ENCODE assay signal across 28 cellular contexts in the genomic region with DNA sequence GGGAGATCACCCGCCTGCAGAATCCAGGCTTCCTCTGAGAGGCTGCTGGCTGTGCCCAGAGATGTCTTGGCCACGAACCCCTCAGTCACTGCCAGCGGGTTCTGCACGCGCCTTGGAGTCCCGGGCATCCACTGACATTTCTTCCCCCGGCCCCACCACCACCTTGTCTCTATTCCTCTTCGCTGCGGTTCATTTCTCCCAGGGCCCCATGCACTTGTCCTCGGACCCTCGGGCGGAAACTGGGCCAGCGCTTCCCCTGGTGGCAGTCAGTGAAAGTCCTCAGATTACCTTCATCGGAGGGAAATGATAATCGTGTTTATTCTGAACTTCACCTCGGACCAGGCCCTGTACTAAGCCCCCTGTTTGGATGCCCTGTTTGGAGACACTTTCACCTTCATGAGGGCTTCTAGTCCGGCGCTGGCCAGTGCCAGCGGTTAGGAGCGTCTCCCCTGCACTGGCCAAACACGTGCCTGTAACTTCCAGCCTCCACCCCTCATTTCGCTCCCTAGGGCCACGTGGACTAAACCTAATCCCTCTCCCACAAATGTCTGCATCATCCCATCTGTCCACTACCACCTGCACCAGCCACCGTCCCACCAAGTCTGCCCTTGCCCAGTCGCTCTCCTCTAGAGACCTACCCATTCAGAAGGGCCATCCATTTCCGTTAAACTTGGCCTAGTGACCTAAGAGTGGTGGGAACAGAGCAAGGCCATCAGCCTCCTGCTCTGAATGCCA.
A peak's percentile ranks its signal among the peaks of the same experiment; 100 is the strongest.
DNase-seq lines count a peak whose midpoint lies in the region; TF ChIP-seq lines count a peak whose summit lies in the region.
"Had no signal": no experiment of that assay in that cellular context is flagged by ENCODE, and none has a peak within 500 bp of the region (broad histone marks: within the 10 kb centered on the region; RNA-seq: fewer than 3 reads in every experiment).

No MANE protein-coding gene starts in this region.

- H3K14ac ChIP-seq in H9 (ENCODE audit: insufficient read depth, low read length) = no peak overlapping the region

- peaks cover 0 to 5% of the 10 kb centered on the region in 2 experiments; a peak in 1 of 4 replicates for H3K4me1 Mint-ChIP-seq in H9
- no peaks in the 10 kb centered on the region for H3K4me1 Mint-ChIP-seq in activated CD4-positive, alpha-beta memory T cell treated with anti-CD3 and anti-CD28 coated beads for 36 hours (ENCODE audit: low read depth)
- H3K4me1 Mint-ChIP-seq: CD14-positive monocyte, memory B cell had no signal

- H3K4ac ChIP-seq in H9 (ENCODE audit: low read depth, low read length) (no peak overlapping the region), mesendoderm (ENCODE audit: low read depth, low read length) (no peak overlapping the region)

- H3K27me3 ChIP-seq in AG04450 (ENCODE audit: control insufficient read depth, insufficient read depth, low read length) (peaks cover 27% of the 10 kb centered on the region), H9 (ENCODE audit: insufficient read depth, low read length) (no peaks in the 10 kb centered on the region), mesendoderm (ENCODE audit: insufficient read depth, low read length, poor library complexity) (no peaks in the 10 kb centered on the region), testis (no peaks in the 10 kb centered on the region)
- H3K27me3 ChIP-seq: colonic mucosa, transverse colon had no signal

- no peak overlapping the region for H4K91ac ChIP-seq in H9 (ENCODE audit: insufficient read length, low read depth, low read length)

- no peak overlapping the region for H3K4me3 Mint-ChIP-seq in H9
- no peak overlapping the region for H3K4me3 Mint-ChIP-seq in activated CD4-positive, alpha-beta memory T cell treated with anti-CD3 and anti-CD28 coated beads for 36 hours
- H3K4me3 Mint-ChIP-seq: activated CD8-positive, alpha-beta T cell treated with anti-CD3 and anti-CD28 coated beads for 36 hours; activated naive CD8-positive, alpha-beta T cell; CD14-positive monocyte; IgD-negative memory B cell; memory B cell; stimulated activated effector memory CD8-positive, alpha-beta T cell treated with anti-CD3 and anti-CD28 coated beads, Interleukin-12 subunit alpha, Interleukin-12 subunit beta, amount 100 ng/mL, for 72 hours; T-helper 1 cell treated with Interleukin-12 subunit alpha and Interleukin-12 subunit beta and Interleukin-4 antibody, amounts not matched to agents 30 μg/mL and 1 μg/mL, for 36 hours had no signal

- H2BK5ac ChIP-seq in H9 (ENCODE audit: insufficient read length, low read length) (no peak overlapping the region), mesendoderm (ENCODE audit: low read length) (no peak overlapping the region)

- H3K36me3 ChIP-seq in mesendoderm (ENCODE audit: control insufficient read depth, insufficient read depth, low read length) (no peaks in the 10 kb centered on the region), testis (ENCODE audit: low read depth, missing control alignments) (no peaks in the 10 kb centered on the region)
- H3K36me3 ChIP-seq: colonic mucosa, transverse colon had no signal

- no peak overlapping the region for H2AK5ac ChIP-seq in H9 (ENCODE audit: insufficient read length, low read length)
- H2AK5ac ChIP-seq in mesendoderm (ENCODE audit: low read length) = no peak overlapping the region

- no peak overlapping the region for H3K27ac Mint-ChIP-seq in H9
- no peak overlapping the region for H3K27ac Mint-ChIP-seq in activated CD4-positive, alpha-beta memory T cell treated with anti-CD3 and anti-CD28 coated beads for 36 hours
- H3K27ac Mint-ChIP-seq: activated CD8-positive, alpha-beta T cell treated with anti-CD3 and anti-CD28 coated beads for 36 hours; activated naive CD8-positive, alpha-beta T cell; activated T-helper 2 cell treated with anti-CD3 and anti-CD28 coated beads, Interferon-gamma antibody, Interleukin-2, Interleukin-4, amounts not matched to agents 10 μg/mL and 5 μg/mL and 100 μg/mL, durations not matched to agents 14 hours and 24 hours and 36 hours; IgD-negative memory B cell; memory B cell; progenitor cell of endocrine pancreas; stimulated activated effector memory CD8-positive, alpha-beta T cell treated with anti-CD3 and anti-CD28 coated beads, Interleukin-12 subunit alpha, Interleukin-12 subunit beta, amount 100 ng/mL, for 72 hours; T-helper 1 cell treated with Interleukin-12 subunit alpha and Interleukin-12 subunit beta and Interleukin-4 antibody, amounts not matched to agents 30 μg/mL and 1 μg/mL, for 36 hours had no signal

- H4K8ac ChIP-seq in H9 (replicated peaks; ENCODE audit: insufficient read length, low read depth, low read length) = no peak overlapping the region
- H4K8ac ChIP-seq in mesendoderm (ENCODE audit: low read depth, low read length) = no peak overlapping the region

- peaks cover 2% of the 10 kb centered on the region for H3K27me3 Mint-ChIP-seq in H9 (ENCODE audit: low read depth)
- H3K27me3 Mint-ChIP-seq in activated CD4-positive, alpha-beta memory T cell treated with anti-CD3 and anti-CD28 coated beads for 36 hours = peaks cover 38% of the 10 kb centered on the region

- H3K27ac ChIP-seq in AG04450 (ENCODE audit: low read depth, low read length) (no peak overlapping the region), H9 (ENCODE audit: insufficient read length, low read depth, low read length) (no peak overlapping the region), mesendoderm (ENCODE audit: low read depth, low read length) (no peak overlapping the region), testis (no peak overlapping the region)
- H3K27ac ChIP-seq: colonic mucosa, transverse colon had no signal

- CTCF ChIA-PET in AG04450 (lab: Charles Lee) (no interaction called here), HEK293T (lab: Yijun Ruan, JAX) (no interaction called here)
- CTCF ChIA-PET in activated CD4-positive, alpha-beta memory T cell treated with anti-CD3 and anti-CD28 coated beads for 36 hours (lab: Charles Lee) = no interaction called here

- H3K9ac ChIP-seq in H9 (ENCODE audit: extremely low read depth, insufficient read length, low read length) (no peak overlapping the region), mesendoderm (ENCODE audit: low read length) (no peak overlapping the region)

- no peaks in the 10 kb centered on the region for H3K79me2 ChIP-seq in H9 (ENCODE audit: insufficient read depth, low read length)
- no peaks in the 10 kb centered on the region for H3K79me2 ChIP-seq in mesendoderm (ENCODE audit: control insufficient read depth, insufficient read depth, low read length)

- no peak overlapping the region for H3K23ac ChIP-seq in H9 (ENCODE audit: insufficient read length, low read depth, low read length)
- no peak overlapping the region for H3K23ac ChIP-seq in mesendoderm (ENCODE audit: low read length)

- no CpG with 5 or more reads among the region's 26 CpGs for WGBS in H9 (ENCODE audit: extremely low coverage, insufficient read length, low lambda C conversion rate)
- no CpG with 5 or more reads among the region's 26 CpGs for WGBS in mesendoderm (ENCODE audit: extremely low coverage, insufficient coverage, low lambda C conversion rate)
- 83 to 86% methylated on average over 26 of the region's 26 CpGs for WGBS in testis, 2 donors

- no peak overlapping the region for H3K4me3 ChIP-seq in AG04450 (ENCODE audit: low read depth, low read length)
- no peak overlapping the region for H3K4me3 ChIP-seq in mesendoderm (ENCODE audit: low read length)
- no peak overlapping the region for H3K4me3 ChIP-seq in testis
- H3K4me3 ChIP-seq: colonic mucosa, transverse colon had no signal

- H3K4me2 ChIP-seq in H9 (ENCODE audit: insufficient read depth, insufficient read length, low read length) (no peak overlapping the region), mesendoderm (ENCODE audit: low read length) (no peak overlapping the region)

- no peak overlapping the region for H3T11ph ChIP-seq in H9 (ENCODE audit: low read length)

- H2BK12ac ChIP-seq in H9 (ENCODE audit: insufficient read length, low read depth, low read length) = no peak overlapping the region

- H3K9me3 ChIP-seq in AG04450 (ENCODE audit: control insufficient read depth, insufficient read depth, low read length) (no peaks in the 10 kb centered on the region), H9 (ENCODE audit: control insufficient read depth, low read depth, low read length) (no peaks in the 10 kb centered on the region), testis (no peaks in the 10 kb centered on the region)
- H3K9me3 ChIP-seq: colonic mucosa, transverse colon had no signal

- DNase-seq in AG04450 (ENCODE audit: low read depth, low spot score) (no peak), H9 (peak; percentile 56), cerebellar cortex (ENCODE audit: low spot score) (peak; percentile 9), mesendoderm (peak; percentile 23), occipital lobe (lab: John Stamatoyannopoulos, UW) (no peak), testis (no peak), HEK293T (ENCODE audit: extremely low spot score) (no peak)
- no peak for DNase-seq in activated CD4-positive, alpha-beta memory T cell treated with anti-CD3 and anti-CD28 coated beads for 36 hours
- DNase-seq: activated CD8-positive, alpha-beta memory T cell treated with anti-CD3 and anti-CD28 coated beads, Interleukin-2, amount 50 U/mL, for 48 hours; activated CD8-positive, alpha-beta T cell treated with anti-CD3 and anti-CD28 coated beads for 36 hours; colonic mucosa; DMS79 treated with DMSO at 0.1 percent for 48 hours; effector memory CD4-positive, alpha-beta T cell; erythroblast; GF-D8; NCI-H187; NCI-H2171; NCI-H510A; stimulated activated CD4-positive, alpha-beta T cell treated with anti-CD3 and anti-CD28 coated beads, Interleukin-4, amount 100 ng/mL, for 4 hours; transverse colon had no signal

- H3K36me3 Mint-ChIP-seq in H9 (ENCODE audit: insufficient read depth in 1 of 3, low read depth in 3 of 3) = peaks cover 0 to 4% (median 0%) of the 10 kb centered on the region in 3 experiments; a peak in 3 of 7 replicates
- no peaks in the 10 kb centered on the region for H3K36me3 Mint-ChIP-seq in activated CD4-positive, alpha-beta memory T cell treated with anti-CD3 and anti-CD28 coated beads for 36 hours
- H3K36me3 Mint-ChIP-seq: activated naive CD8-positive, alpha-beta T cell; CD14-positive monocyte; IgD-negative memory B cell; stimulated activated effector memory CD8-positive, alpha-beta T cell treated with anti-CD3 and anti-CD28 coated beads, Interleukin-12 subunit alpha, Interleukin-12 subunit beta, amount 100 ng/mL, for 72 hours had no signal

- POLR2A ChIA-PET in AG04450 (lab: Yijun Ruan, JAX) (no interaction called here), HEK293T (lab: Yijun Ruan, JAX) (no interaction called here)
- POLR2A ChIA-PET in activated CD4-positive, alpha-beta memory T cell treated with anti-CD3 and anti-CD28 coated beads for 36 hours (lab: Charles Lee) = no interaction called here

- H2BK20ac ChIP-seq in H9 (ENCODE audit: low read depth, low read length, poor library complexity, severe bottlenecking) = no peak overlapping the region

- H2BK15ac ChIP-seq in H9 (ENCODE audit: low read depth, low read length) = no peak overlapping the region
- no peak overlapping the region for H2BK15ac ChIP-seq in mesendoderm (replicated peaks; ENCODE audit: low read depth)

- H2BK120ac ChIP-seq in H9 (ENCODE audit: low read depth, low read length, poor library complexity, severe bottlenecking) (no peak overlapping the region), mesendoderm (ENCODE audit: low read depth, low read length) (no peak overlapping the region)

- H3K79me1 ChIP-seq in H9 (ENCODE audit: insufficient read depth, low read depth, low read length, poor library complexity, severe bottlenecking) = no peaks in the 10 kb centered on the region
- H3K79me1 ChIP-seq in mesendoderm (ENCODE audit: low read length) = no peaks in the 10 kb centered on the region

- TF ChIP-seq CTCF in AG04450 (IDR thresholded peaks at IDR 0.05; ENCODE audit: low read depth, low read length) = peak; percentile 29
- TF ChIP-seq CTCF in H9 (conservative IDR thresholded peaks at IDR 0.05) = peak; percentile 58
- no peak for TF ChIP-seq CTCF in testis (IDR thresholded peaks at IDR 0.05)

- no peaks in the 10 kb centered on the region for H4K20me1 ChIP-seq in H9 (ENCODE audit: control insufficient read depth, insufficient read depth, insufficient read length)

- H3K18ac ChIP-seq in H9 (ENCODE audit: insufficient read length, low read depth, low read length) (no peak overlapping the region), mesendoderm (ENCODE audit: low read length) (no peak overlapping the region)

- intact Hi-C loops in activated CD4-positive, alpha-beta memory T cell treated with anti-CD3 and anti-CD28 coated beads for 36 hours (cut with micrococcal nuclease) = no loop called here
- intact Hi-C loops in testis (cut with DNase I; ENCODE audit: low total_unique reads) = no loop called here

- H3K4me1 ChIP-seq in H9 (ENCODE audit: insufficient read depth, low read length) = no peaks in the 10 kb centered on the region
- H3K4me1 ChIP-seq in mesendoderm (ENCODE audit: control insufficient read depth, low read depth, low read length) = no peaks in the 10 kb centered on the region
- no peaks in the 10 kb centered on the region for H3K4me1 ChIP-seq in testis
- H3K4me1 ChIP-seq: colonic mucosa, transverse colon had no signal

- no peak overlapping the region for H3K56ac ChIP-seq in H9 (ENCODE audit: insufficient read length, low read depth, low read length)
- H3K56ac ChIP-seq in mesendoderm (ENCODE audit: low read length) = no peak overlapping the region

- H3K23me2 ChIP-seq in H9 (ENCODE audit: insufficient read length, low read depth, low read length, poor library complexity, severe bottlenecking) = no peaks in the 10 kb centered on the region

- H4K5ac ChIP-seq in H9 (ENCODE audit: insufficient read length, low read depth, low read length) (no peak overlapping the region), mesendoderm (ENCODE audit: low read length) (no peak overlapping the region)

- no peak overlapping the region for H2AFZ ChIP-seq in H9 (ENCODE audit: low read length)

- H3K9me3 Mint-ChIP-seq in H9 = peaks cover 4 to 6% of the 10 kb centered on the region in 2 experiments
- no peaks in the 10 kb centered on the region for H3K9me3 Mint-ChIP-seq in activated CD4-positive, alpha-beta memory T cell treated with anti-CD3 and anti-CD28 coated beads for 36 hours
- H3K9me3 Mint-ChIP-seq: activated CD8-positive, alpha-beta T cell treated with anti-CD3 and anti-CD28 coated beads for 36 hours; activated T-helper 2 cell treated with anti-CD3 and anti-CD28 coated beads, Interferon-gamma antibody, Interleukin-2, Interleukin-4, amounts not matched to agents 10 μg/mL and 5 μg/mL and 100 μg/mL, durations not matched to agents 14 hours and 24 hours and 36 hours; stimulated activated effector memory CD8-positive, alpha-beta T cell treated with anti-CD3 and anti-CD28 coated beads, Interleukin-12 subunit alpha, Interleukin-12 subunit beta, amount 100 ng/mL, for 72 hours; T-helper 1 cell treated with Interleukin-12 subunit alpha and Interleukin-12 subunit beta and Interleukin-4 antibody, amounts not matched to agents 30 μg/mL and 1 μg/mL, for 36 hours had no signal

- TF ChIP-seq POLR2A in testis (IDR thresholded peaks at IDR 0.05) = no peak

Comparison
In these comparisons a context has a peak if more than half of its experiments do, and no peak if none do; other contexts are left out.
1. DNase-seq: peak in H9 (single experiment), cerebellar cortex (single experiment) and mesendoderm (single experiment); none in AG04450 (single experiment), occipital lobe (single experiment), activated CD4-positive, alpha-beta memory T cell treated with anti-CD3 and anti-CD28 coated beads for 36 hours (single experiment), testis (single experiment) and HEK293T (single experiment).
2. CTCF ChIP-seq: peak in AG04450 (single experiment) and H9 (single experiment); none in testis (0 of 3).